ENCODE assay signal across 8 cellular contexts in the genomic region with DNA sequence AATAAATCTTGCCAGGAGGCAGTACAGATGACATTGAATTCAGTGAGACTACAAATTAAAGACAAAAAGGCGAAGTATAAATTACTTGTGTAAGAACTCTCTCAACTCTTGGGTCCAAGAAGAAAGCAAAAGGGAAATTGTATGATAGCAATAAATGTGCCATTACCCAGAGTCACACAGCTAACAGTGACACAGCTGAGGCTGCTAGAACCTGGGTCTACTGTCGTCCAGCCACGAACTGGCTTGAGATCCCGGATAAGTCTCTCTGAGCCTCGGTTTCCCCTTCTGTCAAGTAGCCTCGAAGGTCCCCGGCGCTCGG. TPM values are rescaled to one million over a fixed set of nuclear protein-coding genes. Genes with fewer than 3 reads are reported as not detected.
DNase-seq lines count a peak whose midpoint lies in the region; ATAC-seq and TF ChIP-seq lines count a peak whose summit lies in the region.

No MANE protein-coding gene starts in this region.

- peak overlapping the region; percentile 50 for H3K4me2 ChIP-seq in DOHH2 (ENCODE audit: low read length)

- H3K79me2 ChIP-seq in DOHH2 (ENCODE audit: control insufficient read depth, low read length): no peaks in the 10 kb centered on the region

- no peaks in the 10 kb centered on the region for H3K9me3 Mint-ChIP-seq in dendritic cell treated with granulocyte-macrophage colony-stimulating factor and Interleukin-4, amounts not matched to agents 40 ng/mL and 50 ng/mL, for 4 days
- no peaks in the 10 kb centered on the region for H3K9me3 Mint-ChIP-seq in neural crest cell

- H3K27me3 Mint-ChIP-seq in dendritic cell treated with granulocyte-macrophage colony-stimulating factor and Interleukin-4, amounts not matched to agents 40 ng/mL and 50 ng/mL, for 4 days: peaks cover 68% of the 10 kb centered on the region
- H3K27me3 Mint-ChIP-seq in neural crest cell (ENCODE audit: low read depth): peaks cover 7% of the 10 kb centered on the region

- H4K20me1 ChIP-seq in DOHH2 (ENCODE audit: control insufficient read depth, insufficient read depth, low read depth, low read length): no peaks in the 10 kb centered on the region

- no peak overlapping the region for H3K27ac ChIP-seq in DOHH2 (ENCODE audit: low read depth, low read length)
- H3K27ac ChIP-seq in HUES48 (ENCODE audit: low read depth, low read length): peak overlapping the region; percentile 59

- H3K4me3 Mint-ChIP-seq in dendritic cell treated with granulocyte-macrophage colony-stimulating factor and Interleukin-4, amounts not matched to agents 40 ng/mL and 50 ng/mL, for 4 days: peak overlapping the region; percentile 74
- H3K4me3 Mint-ChIP-seq in neural crest cell: peak overlapping the region; percentile 72

- H3K4me3 ChIP-seq in DOHH2 (ENCODE audit: low read length) (peak overlapping the region; percentile 42), HUES48 (ENCODE audit: low read depth, low read length) (peak overlapping the region; percentile 87)

- no peaks in the 10 kb centered on the region for H3K9me3 ChIP-seq in DOHH2 (ENCODE audit: control insufficient read depth, insufficient read depth, low read length)
- no peaks in the 10 kb centered on the region for H3K9me3 ChIP-seq in HUES48 (ENCODE audit: control insufficient read depth, insufficient read depth, low read length)

- H3K27ac Mint-ChIP-seq in dendritic cell treated with granulocyte-macrophage colony-stimulating factor and Interleukin-4, amounts not matched to agents 40 ng/mL and 50 ng/mL, for 4 days: no peak overlapping the region
- no peak overlapping the region for H3K27ac Mint-ChIP-seq in neural crest cell (ENCODE audit: unreplicated experiment)

- DNase-seq in neural crest cell (ENCODE audit: low read depth, low spot score) (no peak), NCI-H345 treated with DMSO at 0.1 percent for 48 hours (lab: John Stamatoyannopoulos, UW; ENCODE audit: unreplicated experiment) (no peak), SW 1271 (lab: John Stamatoyannopoulos, UW) (no peak)

- TF ChIP-seq CTCF in DOHH2 (IDR thresholded peaks at IDR 0.05; ENCODE audit: low read depth, low read length, poor library complexity, severe bottlenecking): no peak
- no peak for TF ChIP-seq CTCF in neural crest cell (conservative IDR thresholded peaks at IDR 0.05)

- H3K36me3 ChIP-seq in DOHH2 (ENCODE audit: control insufficient read depth, low read length) (no peaks in the 10 kb centered on the region), HUES48 (ENCODE audit: control insufficient read depth, insufficient read depth, low read length) (no peaks in the 10 kb centered on the region)

- H3K36me3 Mint-ChIP-seq in dendritic cell treated with granulocyte-macrophage colony-stimulating factor and Interleukin-4, amounts not matched to agents 40 ng/mL and 50 ng/mL, for 4 days (ENCODE audit: low read depth): no peaks in the 10 kb centered on the region
- H3K36me3 Mint-ChIP-seq in neural crest cell (ENCODE audit: low read depth): no peaks in the 10 kb centered on the region

- H3K4me1 ChIP-seq in DOHH2 (ENCODE audit: control insufficient read depth, low read length) (peaks cover 13% of the 10 kb centered on the region), HUES48 (ENCODE audit: control insufficient read depth, insufficient read depth, low read length) (peaks cover 49% of the 10 kb centered on the region)

- H3F3A ChIP-seq in DOHH2 (ENCODE audit: control insufficient read depth, insufficient read depth): no peaks in the 10 kb centered on the region

- H3K27me3 ChIP-seq in DOHH2 (ENCODE audit: control insufficient read depth, low read length): no peaks in the 10 kb centered on the region
- no peaks in the 10 kb centered on the region for H3K27me3 ChIP-seq in HUES48 (ENCODE audit: control insufficient read depth, insufficient read depth, low read length)

- peaks cover 12% of the 10 kb centered on the region for H3K4me1 Mint-ChIP-seq in dendritic cell treated with granulocyte-macrophage colony-stimulating factor and Interleukin-4, amounts not matched to agents 40 ng/mL and 50 ng/mL, for 4 days (ENCODE audit: low read depth)
- H3K4me1 Mint-ChIP-seq in neural crest cell: peaks cover 46% of the 10 kb centered on the region

- H3K9ac ChIP-seq in HUES48 (ENCODE audit: low read depth, low read length): no peak overlapping the region

- no peaks in the 10 kb centered on the region for H3K9me2 ChIP-seq in DOHH2 (replicated peaks; ENCODE audit: control insufficient read depth, low read length)

- no peak for ATAC-seq in GM18858 (IDR thresholded peaks at IDR 0.05; ENCODE audit: unreplicated experiment)
- no peak for ATAC-seq in GM18870 (IDR thresholded peaks at IDR 0.05; ENCODE audit: unreplicated experiment)

- intact Hi-C loops in dendritic cell treated with granulocyte-macrophage colony-stimulating factor and Interleukin-4, amounts not matched to agents 40 ng/mL and 50 ng/mL, for 4 days (cut with micrococcal nuclease): no loop called here

RNA-seq across cellular contexts. Expression of a gene that starts 0.4 kb away (rescaled TPM):
- total RNA-seq in neural crest cell: 10.8 and 11.0 TPM in 2 replicates
